In the genomic region with DNA sequence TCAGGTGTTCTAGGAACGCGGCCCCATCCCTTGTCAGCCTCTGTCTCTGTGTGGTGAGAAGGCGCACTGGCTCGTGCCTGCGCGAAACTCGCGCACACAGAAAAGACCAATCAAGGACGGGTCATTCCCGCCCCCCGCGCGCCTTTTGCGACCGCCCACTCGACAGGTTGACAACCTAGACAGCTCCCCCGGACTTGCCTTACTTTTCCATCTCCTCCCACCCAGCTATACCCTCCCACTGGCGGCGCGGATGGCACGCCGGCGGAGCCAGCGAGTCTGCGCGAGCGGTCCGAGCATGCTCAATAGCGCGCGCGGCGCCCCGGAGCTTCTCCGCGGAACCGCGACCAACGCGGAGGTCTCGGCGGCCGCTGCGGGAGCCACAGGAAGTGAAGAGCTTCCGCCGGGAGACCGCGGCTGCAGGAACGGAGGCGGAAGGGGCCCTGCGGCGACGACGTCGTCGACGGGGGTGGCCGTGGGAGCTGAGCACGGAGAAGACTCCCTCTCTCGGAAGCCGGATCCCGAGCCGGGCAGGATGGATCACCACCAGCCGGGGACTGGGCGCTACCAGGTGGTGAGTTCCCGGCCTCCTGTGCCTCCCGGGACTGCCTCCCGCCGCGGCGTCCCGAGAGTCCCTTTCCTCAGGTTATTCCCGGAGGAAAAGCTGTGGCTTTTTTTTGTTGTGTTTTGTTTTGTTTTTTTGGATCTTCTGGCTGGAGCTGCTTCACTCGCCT, we compare ENCODE assay signal across 8 cellular contexts. TPM values are rescaled to one million over a fixed set of nuclear protein-coding genes. Genes with fewer than 3 reads are reported as not detected.
DNase-seq lines count a peak whose midpoint lies in the region; ATAC-seq and TF ChIP-seq lines count a peak whose summit lies in the region.

A gene with protein sequence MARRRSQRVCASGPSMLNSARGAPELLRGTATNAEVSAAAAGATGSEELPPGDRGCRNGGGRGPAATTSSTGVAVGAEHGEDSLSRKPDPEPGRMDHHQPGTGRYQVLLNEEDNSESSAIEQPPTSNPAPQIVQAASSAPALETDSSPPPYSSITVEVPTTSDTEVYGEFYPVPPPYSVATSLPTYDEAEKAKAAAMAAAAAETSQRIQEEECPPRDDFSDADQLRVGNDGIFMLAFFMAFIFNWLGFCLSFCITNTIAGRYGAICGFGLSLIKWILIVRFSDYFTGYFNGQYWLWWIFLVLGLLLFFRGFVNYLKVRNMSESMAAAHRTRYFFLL (plus strand): TSS at position 202 of the 731 bp plus-strand sequence. CDS start 49 bp downstream, at position 251.

- peaks cover 14% of the 10 kb centered on the region; the same call in 1 of the 2 replicates for H3K27me3 ChIP-seq in GM23338 (ENCODE audit: insufficient read depth)

- no peaks in the 10 kb centered on the region for H4K20me1 ChIP-seq in GM23338 (replicated peaks; ENCODE audit: insufficient read depth)

- H3K4me1 ChIP-seq in GM23338 (ENCODE audit: insufficient read depth): peaks cover 20% of the 10 kb centered on the region

- TF ChIP-seq CTCF in GM23338 (conservative IDR thresholded peaks at IDR 0.05; ENCODE audit: low read depth in 2 of 2) (no peak), LNCaP clone FGC (IDR thresholded peaks at IDR 0.05; ENCODE audit: control insufficient read depth, extremely low read depth, insufficient read depth) (no peak), fibroblast of the aortic adventitia (IDR thresholded peaks at IDR 0.05; ENCODE audit: insufficient read depth, low read length) (no peak), nephron (IDR thresholded peaks at IDR 0.05; ENCODE audit: unreplicated experiment in 3 of 3) (no peak)

- H3K4me1 Mint-ChIP-seq in GM23338: peaks cover 22% of the 10 kb centered on the region; the same call in 2 of the 3 replicates
- H3K4me1 Mint-ChIP-seq in nephron: peaks cover 26% of the 10 kb centered on the region
- H3K4me1 Mint-ChIP-seq in stimulated activated naive CD8-positive, alpha-beta T cell treated with anti-CD3 and anti-CD28 coated beads, Interleukin-15, Interleukin-2, amounts not matched to agents 100 ng/mL and 50 ng/mL, for 24 hours (ENCODE audit: low read depth): peaks cover 62% of the 10 kb centered on the region

- peak within 1 kb of the TSS; percentile 93 for H3K27ac Mint-ChIP-seq in GM23338
- peak within 1 kb of the TSS; percentile 69 to 89 (median 89) for H3K27ac Mint-ChIP-seq in nephron
- H3K27ac Mint-ChIP-seq in stimulated activated naive CD8-positive, alpha-beta T cell treated with anti-CD3 and anti-CD28 coated beads, Interleukin-15, Interleukin-2, amounts not matched to agents 100 ng/mL and 50 ng/mL, for 24 hours: peak within 1 kb of the TSS; percentile 99

- peak; percentile 84 for ATAC-seq in GM23338

- H3F3A ChIP-seq in GM23338 (replicated peaks; ENCODE audit: low read depth): 0 out of 2 replicates have a peak, but pooled peaks cover 7% of the 10 kb centered on the region

- H3K79me2 ChIP-seq in GM23338 (replicated peaks; ENCODE audit: insufficient read depth): peaks cover 46% of the 10 kb centered on the region

- H3K9me2 ChIP-seq in GM23338 (ENCODE audit: insufficient read depth): no peaks in the 10 kb centered on the region

- no peaks in the 10 kb centered on the region for H3K9me3 Mint-ChIP-seq in GM23338
- no peaks in the 10 kb centered on the region for H3K9me3 Mint-ChIP-seq in nephron
- no peaks in the 10 kb centered on the region for H3K9me3 Mint-ChIP-seq in stimulated activated naive CD8-positive, alpha-beta T cell treated with anti-CD3 and anti-CD28 coated beads, Interleukin-15, Interleukin-2, amounts not matched to agents 100 ng/mL and 50 ng/mL, for 24 hours

- H3K4me3 ChIP-seq in GM23338: peak within 1 kb of the TSS; percentile 98
- H3K4me3 ChIP-seq in LNCaP clone FGC (ENCODE audit: low read depth, low read length): peak within 1 kb of the TSS; percentile 88
- peak within 1 kb of the TSS; percentile 91 for H3K4me3 ChIP-seq in fibroblast of the aortic adventitia (ENCODE audit: low read depth, low read length)

- peak within 1 kb of the TSS; percentile 93 for H2AFZ ChIP-seq in GM23338

- peak within 1 kb of the TSS; percentile 89 for H3K27ac ChIP-seq in GM23338 (ENCODE audit: low read depth)

- TF ChIP-seq POLR2A in Raji (IDR thresholded peaks at IDR 0.05; ENCODE audit: insufficient read depth, low read depth, low read length): peak; percentile 48

- no peaks in the 10 kb centered on the region for H3K36me3 Mint-ChIP-seq in GM23338 (ENCODE audit: low read depth)
- H3K36me3 Mint-ChIP-seq in nephron (ENCODE audit: low read depth): no peaks in the 10 kb centered on the region
- H3K36me3 Mint-ChIP-seq in stimulated activated naive CD8-positive, alpha-beta T cell treated with anti-CD3 and anti-CD28 coated beads, Interleukin-15, Interleukin-2, amounts not matched to agents 100 ng/mL and 50 ng/mL, for 24 hours (ENCODE audit: low read depth): peaks cover 39% of the 10 kb centered on the region

- no peaks in the 10 kb centered on the region for H3K36me3 ChIP-seq in GM23338 (ENCODE audit: insufficient read depth)

- peak within 1 kb of the TSS; percentile 96 for H3K4me2 ChIP-seq in GM23338

- H3K27me3 Mint-ChIP-seq in GM23338 (ENCODE audit: insufficient read depth, low read depth, poor library complexity): peaks cover 2% of the 10 kb centered on the region
- H3K27me3 Mint-ChIP-seq in nephron (ENCODE audit: low read depth): peaks cover 10% of the 10 kb centered on the region
- H3K27me3 Mint-ChIP-seq in stimulated activated naive CD8-positive, alpha-beta T cell treated with anti-CD3 and anti-CD28 coated beads, Interleukin-15, Interleukin-2, amounts not matched to agents 100 ng/mL and 50 ng/mL, for 24 hours: peaks cover 18% of the 10 kb centered on the region

- H3K4me3 Mint-ChIP-seq in GM23338: peak within 1 kb of the TSS; percentile 92
- H3K4me3 Mint-ChIP-seq in nephron: peak within 1 kb of the TSS; percentile 90 to 96 (median 96)
- peak within 1 kb of the TSS; percentile 96 for H3K4me3 Mint-ChIP-seq in stimulated activated naive CD8-positive, alpha-beta T cell treated with anti-CD3 and anti-CD28 coated beads, Interleukin-15, Interleukin-2, amounts not matched to agents 100 ng/mL and 50 ng/mL, for 24 hours

- DNase-seq in Daoy (ENCODE audit: low read depth) (peak; percentile 91), GM23338 (ENCODE audit: low spot score) (peak; percentile 79), LNCaP clone FGC (ENCODE audit: low read depth) (peak; percentile 80), fibroblast of the aortic adventitia (ENCODE audit: low read depth) (peak; percentile 76)
- peak; percentile 75 for DNase-seq in activated effector memory CD4-positive, alpha-beta T cell treated with Interleukin-2 at 50 U/mL for 16 hours

TF ChIP-seq in GM23338, 12 proteins besides CTCF, POLR2A, EP300 and RAD21 (continues in another document):
- TF ChIP-seq CREB1 (CRISPR knock-in tag; IDR thresholded peaks at IDR 0.05; ENCODE audit: low read depth): 0 out of 2 replicates have a peak, but pooled peaks have one; percentile 25
- no peak for TF ChIP-seq EZH2phosphoT487 (IDR thresholded peaks at IDR 0.05; ENCODE audit: unreplicated experiment)
- no peak for TF ChIP-seq STAT1 (IDR thresholded peaks at IDR 0.05; ENCODE audit: unreplicated experiment)
- TF ChIP-seq POLR2AphosphoS5 (IDR thresholded peaks at IDR 0.05; ENCODE audit: low read depth): peak; percentile 72
- TF ChIP-seq, protein P1, sequence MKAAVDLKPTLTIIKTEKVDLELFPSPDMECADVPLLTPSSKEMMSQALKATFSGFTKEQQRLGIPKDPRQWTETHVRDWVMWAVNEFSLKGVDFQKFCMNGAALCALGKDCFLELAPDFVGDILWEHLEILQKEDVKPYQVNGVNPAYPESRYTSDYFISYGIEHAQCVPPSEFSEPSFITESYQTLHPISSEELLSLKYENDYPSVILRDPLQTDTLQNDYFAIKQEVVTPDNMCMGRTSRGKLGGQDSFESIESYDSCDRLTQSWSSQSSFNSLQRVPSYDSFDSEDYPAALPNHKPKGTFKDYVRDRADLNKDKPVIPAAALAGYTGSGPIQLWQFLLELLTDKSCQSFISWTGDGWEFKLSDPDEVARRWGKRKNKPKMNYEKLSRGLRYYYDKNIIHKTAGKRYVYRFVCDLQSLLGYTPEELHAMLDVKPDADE (IDR thresholded peaks at IDR 0.05): peak; percentile 73; the same call in 1 of the 2 replicates

RNA-seq across cellular contexts. Expression of the gene that starts here (rescaled TPM):
- 26.4 and 38.6 TPM in 2 replicates for total RNA-seq in Daoy (2014; rRNA removed; shearing (Covaris generic))
- total RNA-seq in GM23338 (2014; rRNA removed; shearing (Covaris generic)): 28.7 and 32.8 TPM in 2 replicates
- 25.2 and 28.3 TPM in 2 replicates for polyA plus RNA-seq in GM23338 (2016; fragmentation: Nextera tagmentation; extraction: Ambion mirVana)
- 10.3 and 41.0 TPM in 2 replicates for total RNA-seq in fibroblast of the aortic adventitia (ENCODE audit: low replicate concordance)

Comparison
In these comparisons a context has a peak if more than half of its experiments do, and no peak if none do; other contexts are left out.
1. Peak in every context shown above with its lines: DNase-seq, ATAC-seq, H3K4me3 ChIP-seq and H3K27ac ChIP-seq.